In genomic region chr22:37418627-37419369, GRCh38 we compare ENCODE assay signal across 12 cellular contexts. TPM values are rescaled to one million over a fixed set of nuclear protein-coding genes. Genes with fewer than 3 reads are reported as not detected.
DNase-seq lines count a peak whose midpoint lies in the region; ATAC-seq and TF ChIP-seq lines count a peak whose summit lies in the region.
"Had no signal": no experiment of that assay in that cellular context is flagged by ENCODE, and none has a peak within 500 bp of the region (broad histone marks: within the 10 kb centered on the region; RNA-seq: fewer than 3 reads in every experiment).

No MANE protein-coding gene starts in this region.

- H3K4me3 ChIP-seq in BLaER1 treated with 17β-estradiol and CSF1 and Interleukin-3, amounts not matched to agents 10 nM and 100 nM = peak overlapping the region in 1 of 10 experiments; percentile 63; a peak in 2 of 20 replicates
- H3K4me3 ChIP-seq in mucosa of descending colon = no peak overlapping the region

- H4K8ac ChIP-seq in H9 (replicated peaks; ENCODE audit: insufficient read length, low read depth, low read length) = no peak overlapping the region

- TF ChIP-seq CTCF in H9 (conservative IDR thresholded peaks at IDR 0.05) (no peak), mucosa of descending colon (IDR thresholded peaks at IDR 0.05) (no peak)

- H3K4me3 Mint-ChIP-seq in H9 = peak overlapping the region; percentile 77 to 84
- H3K4me3 Mint-ChIP-seq in activated naive CD8-positive, alpha-beta T cell treated with anti-CD3 and anti-CD28 coated beads, Interleukin-2, amount 10 ng/mL, durations not matched to agents 7 days and 5 days = peak overlapping the region; percentile 68

- no peaks in the 10 kb centered on the region for H3K36me3 ChIP-seq in BLaER1 treated with 17β-estradiol and CSF1 and Interleukin-3, amounts not matched to agents 10 nM and 100 nM
- no peaks in the 10 kb centered on the region for H3K36me3 ChIP-seq in mucosa of descending colon (ENCODE audit: low read depth)
- H3K36me3 ChIP-seq: HAP-1 had no signal

- H3K36me3 Mint-ChIP-seq in H9 (ENCODE audit: insufficient read depth in 1 of 3, low read depth in 3 of 3) = no peaks in the 10 kb centered on the region
- H3K36me3 Mint-ChIP-seq in activated naive CD8-positive, alpha-beta T cell treated with anti-CD3 and anti-CD28 coated beads, Interleukin-2, amount 10 ng/mL, durations not matched to agents 7 days and 5 days = no peaks in the 10 kb centered on the region

- ATAC-seq in activated naive CD8-positive, alpha-beta T cell treated with anti-CD3 and anti-CD28 coated beads, Interleukin-2, amount 10 ng/mL, durations not matched to agents 7 days and 5 days (ENCODE audit: low read depth) = no peak
- peak; percentile 54 for ATAC-seq in mucosa of descending colon
- no peak for ATAC-seq in sciatic nerve
- no peak for ATAC-seq in HG02938 (IDR thresholded peaks at IDR 0.05; ENCODE audit: unreplicated experiment)

- H2BK12ac ChIP-seq in H9 (ENCODE audit: insufficient read length, low read depth, low read length) = no peak overlapping the region

- H4K5ac ChIP-seq in H9 (ENCODE audit: insufficient read length, low read depth, low read length) = no peak overlapping the region

- WGBS in H9 (ENCODE audit: extremely low coverage, insufficient read length, low lambda C conversion rate) = no CpG with 5 or more reads among the region's 28 CpGs

- H2BK20ac ChIP-seq in H9 (ENCODE audit: low read depth, low read length, poor library complexity, severe bottlenecking) = no peak overlapping the region

- no peak overlapping the region for H2AFZ ChIP-seq in H9 (ENCODE audit: low read length)

- no peak overlapping the region for H3K14ac ChIP-seq in H9 (ENCODE audit: insufficient read depth, low read length)

- peaks cover 0 to 83% (median 37%) of the 10 kb centered on the region in 11 experiments; a peak in 16 of 22 replicates for H4K20me1 ChIP-seq in BLaER1 treated with 17β-estradiol and CSF1 and Interleukin-3, amounts not matched to agents 10 nM and 100 nM
- no peaks in the 10 kb centered on the region for H4K20me1 ChIP-seq in H9 (ENCODE audit: control insufficient read depth, insufficient read depth, insufficient read length)

- no peak overlapping the region for H3K27ac ChIP-seq in BLaER1 treated with 17β-estradiol and CSF1 and Interleukin-3, amounts not matched to agents 10 nM and 100 nM
- no peak overlapping the region for H3K27ac ChIP-seq in H9 (ENCODE audit: insufficient read length, low read depth, low read length)

- peaks cover 32 to 53% (median 47%) of the 10 kb centered on the region in 10 experiments for H3K4me1 ChIP-seq in BLaER1 treated with 17β-estradiol and CSF1 and Interleukin-3, amounts not matched to agents 10 nM and 100 nM
- H3K4me1 ChIP-seq in H9 (ENCODE audit: insufficient read depth, low read length) = no peaks in the 10 kb centered on the region
- no peaks in the 10 kb centered on the region for H3K4me1 ChIP-seq in mucosa of descending colon (ENCODE audit: low read depth)

- no peak overlapping the region; a peak in 1 of 7 replicates for H3K27ac Mint-ChIP-seq in H9
- H3K27ac Mint-ChIP-seq in activated naive CD8-positive, alpha-beta T cell treated with anti-CD3 and anti-CD28 coated beads, Interleukin-2, amount 10 ng/mL, durations not matched to agents 7 days and 5 days = no peak overlapping the region
- H3K27ac Mint-ChIP-seq: dendritic cell treated with granulocyte-macrophage colony-stimulating factor and Interleukin-4, amounts not matched to agents 40 ng/mL and 50 ng/mL, for 4 days had no signal

- no peak overlapping the region for H3K18ac ChIP-seq in H9 (ENCODE audit: insufficient read length, low read depth, low read length)

- H2BK5ac ChIP-seq in H9 (ENCODE audit: insufficient read length, low read length) = no peak overlapping the region

- peaks cover 9% of the 10 kb centered on the region for H3K23me2 ChIP-seq in H9 (ENCODE audit: insufficient read length, low read depth, low read length, poor library complexity, severe bottlenecking)

- no peak overlapping the region for H3K9ac ChIP-seq in BLaER1 treated with 17β-estradiol and CSF1 and Interleukin-3, amounts not matched to agents 10 nM and 100 nM
- no peak overlapping the region for H3K9ac ChIP-seq in H9 (ENCODE audit: extremely low read depth, insufficient read length, low read length)

- no peaks in the 10 kb centered on the region for H3K9me3 ChIP-seq in BLaER1 treated with 17β-estradiol and CSF1 and Interleukin-3, amounts not matched to agents 10 nM and 100 nM (replicated peaks in 1 of 11)
- no peaks in the 10 kb centered on the region for H3K9me3 ChIP-seq in H9 (ENCODE audit: control insufficient read depth, low read depth, low read length)
- no peaks in the 10 kb centered on the region for H3K9me3 ChIP-seq in mucosa of descending colon
- H3K9me3 ChIP-seq: HAP-1 had no signal

- no peaks in the 10 kb centered on the region for H3K79me1 ChIP-seq in H9 (ENCODE audit: insufficient read depth, low read depth, low read length, poor library complexity, severe bottlenecking)

- H2BK15ac ChIP-seq in H9 (ENCODE audit: low read depth, low read length) = no peak overlapping the region

- DNase-seq in H9 (no peak), mucosa of descending colon (no peak), sciatic nerve (ENCODE audit: low spot score) (no peak), NCI-H187 (lab: John Stamatoyannopoulos, UW) (no peak), COR-L47 (lab: John Stamatoyannopoulos, UW) (no peak)
- DNase-seq in activated naive CD8-positive, alpha-beta T cell treated with anti-CD3 and anti-CD28 coated beads, Interleukin-2, amount 10 ng/mL, durations not matched to agents 7 days and 5 days = no peak
- DNase-seq: activated effector memory CD4-positive, alpha-beta T cell treated with anti-CD3 and anti-CD28 coated beads, Interleukin-2, amount 50 U/mL, for 16 hours; retina had no signal

- H2BK120ac ChIP-seq in H9 (ENCODE audit: low read depth, low read length, poor library complexity, severe bottlenecking) = no peak overlapping the region

- peaks cover 63% of the 10 kb centered on the region for H3K27me3 Mint-ChIP-seq in H9 (ENCODE audit: low read depth)
- peaks cover 61% of the 10 kb centered on the region for H3K27me3 Mint-ChIP-seq in activated naive CD8-positive, alpha-beta T cell treated with anti-CD3 and anti-CD28 coated beads, Interleukin-2, amount 10 ng/mL, durations not matched to agents 7 days and 5 days

- no peak overlapping the region for H3T11ph ChIP-seq in H9 (ENCODE audit: low read length)

- no peak overlapping the region for H4K91ac ChIP-seq in H9 (ENCODE audit: insufficient read length, low read depth, low read length)

- H3K56ac ChIP-seq in H9 (ENCODE audit: insufficient read length, low read depth, low read length) = no peak overlapping the region

- H2AK5ac ChIP-seq in H9 (ENCODE audit: insufficient read length, low read length) = no peak overlapping the region

- intact Hi-C loops in mucosa of descending colon (cut with DNase I, micrococcal nuclease) (loop anchor here in 1 of 2 donors (5.0 kb wide), 1 partner anchor 109 kb away; no protein-coding TSS in a partner anchor), sciatic nerve (cut with DNase I) (no loop called here)

- POLR2A ChIA-PET in activated naive CD8-positive, alpha-beta T cell treated with anti-CD3 and anti-CD28 coated beads, Interleukin-2, amount 10 ng/mL, durations not matched to agents 7 days and 5 days (lab: Charles Lee) = interaction anchor here (0.6 kb wide), 1 partner anchor 20 kb away, joined by 3 read pairs; no protein-coding TSS in a partner anchor

- H3K4me1 Mint-ChIP-seq in H9 = peaks cover 23 to 44% of the 10 kb centered on the region in 2 experiments
- peaks cover 28% of the 10 kb centered on the region for H3K4me1 Mint-ChIP-seq in activated naive CD8-positive, alpha-beta T cell treated with anti-CD3 and anti-CD28 coated beads, Interleukin-2, amount 10 ng/mL, durations not matched to agents 7 days and 5 days

- H3K4me2 ChIP-seq in BLaER1 treated with 17β-estradiol and CSF1 and Interleukin-3, amounts not matched to agents 10 nM and 100 nM = peak overlapping the region in 10 of 11 experiments; percentile 61 to 86 (median 78); a peak in 19 of 22 replicates
- H3K4me2 ChIP-seq in H9 (ENCODE audit: insufficient read depth, insufficient read length, low read length) = no peak overlapping the region

- H3K79me2 ChIP-seq in H9 (ENCODE audit: insufficient read depth, low read length) = no peaks in the 10 kb centered on the region

- peaks cover 68 to 96% (median 75%) of the 10 kb centered on the region in 11 experiments for H3K27me3 ChIP-seq in BLaER1 treated with 17β-estradiol and CSF1 and Interleukin-3, amounts not matched to agents 10 nM and 100 nM
- H3K27me3 ChIP-seq in H9 (ENCODE audit: insufficient read depth, low read length) = no peaks in the 10 kb centered on the region; the same call in 1 of the 2 replicates

- no peaks in the 10 kb centered on the region; a peak in 2 of 5 replicates for H3K9me3 Mint-ChIP-seq in H9
- no peaks in the 10 kb centered on the region for H3K9me3 Mint-ChIP-seq in activated naive CD8-positive, alpha-beta T cell treated with anti-CD3 and anti-CD28 coated beads, Interleukin-2, amount 10 ng/mL, durations not matched to agents 7 days and 5 days
- H3K9me3 Mint-ChIP-seq: dendritic cell treated with granulocyte-macrophage colony-stimulating factor and Interleukin-4, amounts not matched to agents 40 ng/mL and 50 ng/mL, for 4 days had no signal

- no peak overlapping the region for H3K23ac ChIP-seq in H9 (ENCODE audit: insufficient read length, low read depth, low read length)

- no peak overlapping the region for H3K4ac ChIP-seq in H9 (ENCODE audit: low read depth, low read length)

RNA-seq across cellular contexts. Expression of gene ELFN2, which starts 8.5 kb away (rescaled TPM):
- total RNA-seq in H9 (2021) (0.64 and 0.70 TPM in 2 replicates), mucosa of descending colon (under 1 TPM in 2 of 3 donors, not detected in 1; 0.35 to 0.54 TPM), sciatic nerve (5.9 TPM)
- total RNA-seq in activated naive CD8-positive, alpha-beta T cell treated with anti-CD3 and anti-CD28 coated beads, Interleukin-2, amount 10 ng/mL, durations not matched to agents 7 days and 5 days = under 1 TPM; 0.26 to 0.47 TPM
